Comparison of ENCODE assay signal across 20 cellular contexts in genomic region chr2:74418312-74418711, GRCh38.
"Had no signal": no experiment of that assay in that cellular context is flagged by ENCODE, and none has a peak within 500 bp of the region (broad histone marks: within the 10 kb centered on the region; RNA-seq: fewer than 3 reads in every experiment).

No MANE protein-coding gene starts in this region.

- H3K27ac ChIP-seq: cardiac muscle cell, foreskin keratinocyte, suprapubic skin had no signal

- H3K36me3 Mint-ChIP-seq: activated CD8-positive, alpha-beta memory T cell treated with anti-CD3 and anti-CD28 coated beads, Interleukin-2, amount 10 ng/mL, durations not matched to agents 7 days and 5 days; type B pancreatic cell had no signal

- H3K27me3 Mint-ChIP-seq: activated T-cell treated with anti-CD3 and anti-CD28 coated beads, Interleukin-2, amount 50 U/mL, for 24 hours had no signal

- H3K27me3 ChIP-seq: cardiac muscle cell, foreskin keratinocyte, suprapubic skin had no signal

- H3K4me3 ChIP-seq: cardiac muscle cell, mucosa of descending colon, suprapubic skin had no signal

- DNase-seq: activated CD4-positive, alpha-beta T cell treated with anti-CD3 and anti-CD28 coated beads, Interleukin-2, amount 50 U/mL, for 48 hours; activated CD4-positive, CD25-positive, alpha-beta regulatory T cell treated with anti-CD3 and anti-CD28 coated beads, Interleukin-2, amount 50 U/mL, for 72 hours; activated CD8-positive, alpha-beta memory T cell treated with anti-CD3 and anti-CD28 coated beads, Interleukin-2, amount 10 ng/mL, durations not matched to agents 7 days and 5 days; activated naive CD4-positive, alpha-beta T cell treated with anti-CD3 and anti-CD28 coated beads, Interleukin-2, amount 50 U/mL, for 16 hours; activated T-cell treated with anti-CD3 and anti-CD28 coated beads, Interleukin-2, amount 50 U/mL, for 24 hours; effector CD4-positive, alpha-beta T cell; foreskin keratinocyte; glutamatergic neuron; mucosa of descending colon; naive thymus-derived CD4-positive, alpha-beta T cell; small intestine; stimulated activated CD4-positive, alpha-beta T cell treated with anti-CD3 and anti-CD28 coated beads, Interleukin-4, amount 100 ng/mL, for 24 hours; stimulated activated naive CD8-positive, alpha-beta T cell treated with anti-CD3 and anti-CD28 coated beads, Interleukin-15, Interleukin-2, amounts not matched to agents 100 U/mL and 50 U/mL, for 24 hours had no signal

- H3K4me1 ChIP-seq: foreskin keratinocyte had no signal

- H3K9me3 ChIP-seq: mucosa of descending colon, suprapubic skin had no signal

- H3K27ac Mint-ChIP-seq: activated CD8-positive, alpha-beta memory T cell treated with anti-CD3 and anti-CD28 coated beads, Interleukin-2, amount 10 ng/mL, durations not matched to agents 7 days and 5 days; activated T-cell treated with anti-CD3 and anti-CD28 coated beads, Interleukin-2, amount 50 U/mL, for 24 hours; type B pancreatic cell had no signal

- ATAC-seq: activated CD8-positive, alpha-beta memory T cell treated with anti-CD3 and anti-CD28 coated beads, Interleukin-2, amount 10 ng/mL, durations not matched to agents 7 days and 5 days; foreskin keratinocyte; left lobe of liver; mucosa of descending colon; naive thymus-derived CD4-positive, alpha-beta T cell; stimulated activated naive CD8-positive, alpha-beta T cell treated with anti-CD3 and anti-CD28 coated beads, Interleukin-15, Interleukin-2, amounts not matched to agents 100 U/mL and 50 U/mL, for 24 hours had no signal

- FAIRE-seq: colon, endothelial cell of umbilical vein, islet of Langerhans, small intestine had no signal

- H3K36me3 ChIP-seq: cardiac muscle cell, suprapubic skin had no signal

- H3K9me3 Mint-ChIP-seq: activated T-cell treated with anti-CD3 and anti-CD28 coated beads, Interleukin-2, amount 50 U/mL, for 24 hours; naive thymus-derived CD4-positive, alpha-beta T cell; type B pancreatic cell had no signal

- H3K4me3 Mint-ChIP-seq: activated CD8-positive, alpha-beta memory T cell treated with anti-CD3 and anti-CD28 coated beads, Interleukin-2, amount 10 ng/mL, durations not matched to agents 7 days and 5 days; activated T-cell treated with anti-CD3 and anti-CD28 coated beads, Interleukin-2, amount 50 U/mL, for 24 hours; naive thymus-derived CD4-positive, alpha-beta T cell; type B pancreatic cell had no signal
